In the genomic region with DNA sequence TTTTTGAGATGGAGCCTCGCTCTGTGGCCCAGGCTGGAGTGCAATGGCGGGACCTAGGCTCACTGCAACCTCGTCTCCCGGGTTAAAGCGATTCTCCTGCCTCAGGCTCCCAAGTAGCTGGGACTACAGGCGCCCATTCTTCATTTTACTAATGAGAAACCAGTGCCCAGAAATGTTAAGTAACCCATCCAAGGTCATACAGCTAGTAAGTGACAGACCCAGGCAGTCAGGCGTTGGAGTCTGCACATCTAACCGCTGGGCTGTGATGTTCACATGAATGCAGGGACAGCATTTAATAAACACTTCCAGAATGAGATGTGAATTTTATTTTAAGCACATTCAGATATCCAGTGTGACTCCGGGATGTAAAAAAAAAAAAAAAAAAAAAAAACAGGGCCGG, we compare ENCODE assay signal across 1 cellular context.
TF ChIP-seq lines count a peak whose summit lies in the region.

No MANE protein-coding gene starts in this region.

TF ChIP-seq in SK-N-SH treated with all-trans-retinoic acid at 6 μM for 48 hours, 23 proteins besides CTCF, POLR2A, EP300 and RAD21 (continued from another document):
- TF ChIP-seq, protein P1, sequence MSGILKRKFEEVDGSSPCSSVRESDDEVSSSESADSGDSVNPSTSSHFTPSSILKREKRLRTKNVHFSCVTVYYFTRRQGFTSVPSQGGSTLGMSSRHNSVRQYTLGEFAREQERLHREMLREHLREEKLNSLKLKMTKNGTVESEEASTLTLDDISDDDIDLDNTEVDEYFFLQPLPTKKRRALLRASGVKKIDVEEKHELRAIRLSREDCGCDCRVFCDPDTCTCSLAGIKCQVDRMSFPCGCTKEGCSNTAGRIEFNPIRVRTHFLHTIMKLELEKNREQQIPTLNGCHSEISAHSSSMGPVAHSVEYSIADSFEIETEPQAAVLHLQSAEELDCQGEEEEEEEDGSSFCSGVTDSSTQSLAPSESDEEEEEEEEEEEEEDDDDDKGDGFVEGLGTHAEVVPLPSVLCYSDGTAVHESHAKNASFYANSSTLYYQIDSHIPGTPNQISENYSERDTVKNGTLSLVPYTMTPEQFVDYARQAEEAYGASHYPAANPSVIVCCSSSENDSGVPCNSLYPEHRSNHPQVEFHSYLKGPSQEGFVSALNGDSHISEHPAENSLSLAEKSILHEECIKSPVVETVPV (CRISPR knock-in tag; IDR thresholded peaks at IDR 0.05) = no peak
- TF ChIP-seq, protein P2, sequence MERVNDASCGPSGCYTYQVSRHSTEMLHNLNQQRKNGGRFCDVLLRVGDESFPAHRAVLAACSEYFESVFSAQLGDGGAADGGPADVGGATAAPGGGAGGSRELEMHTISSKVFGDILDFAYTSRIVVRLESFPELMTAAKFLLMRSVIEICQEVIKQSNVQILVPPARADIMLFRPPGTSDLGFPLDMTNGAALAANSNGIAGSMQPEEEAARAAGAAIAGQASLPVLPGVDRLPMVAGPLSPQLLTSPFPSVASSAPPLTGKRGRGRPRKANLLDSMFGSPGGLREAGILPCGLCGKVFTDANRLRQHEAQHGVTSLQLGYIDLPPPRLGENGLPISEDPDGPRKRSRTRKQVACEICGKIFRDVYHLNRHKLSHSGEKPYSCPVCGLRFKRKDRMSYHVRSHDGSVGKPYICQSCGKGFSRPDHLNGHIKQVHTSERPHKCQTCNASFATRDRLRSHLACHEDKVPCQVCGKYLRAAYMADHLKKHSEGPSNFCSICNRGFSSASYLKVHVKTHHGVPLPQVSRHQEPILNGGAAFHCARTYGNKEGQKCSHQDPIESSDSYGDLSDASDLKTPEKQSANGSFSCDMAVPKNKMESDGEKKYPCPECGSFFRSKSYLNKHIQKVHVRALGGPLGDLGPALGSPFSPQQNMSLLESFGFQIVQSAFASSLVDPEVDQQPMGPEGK (CRISPR knock-in tag; IDR thresholded peaks at IDR 0.05; ENCODE audit: borderline replicate concordance) = no peak
